ENCODE assay signal across 10 cellular contexts in the genomic region with DNA sequence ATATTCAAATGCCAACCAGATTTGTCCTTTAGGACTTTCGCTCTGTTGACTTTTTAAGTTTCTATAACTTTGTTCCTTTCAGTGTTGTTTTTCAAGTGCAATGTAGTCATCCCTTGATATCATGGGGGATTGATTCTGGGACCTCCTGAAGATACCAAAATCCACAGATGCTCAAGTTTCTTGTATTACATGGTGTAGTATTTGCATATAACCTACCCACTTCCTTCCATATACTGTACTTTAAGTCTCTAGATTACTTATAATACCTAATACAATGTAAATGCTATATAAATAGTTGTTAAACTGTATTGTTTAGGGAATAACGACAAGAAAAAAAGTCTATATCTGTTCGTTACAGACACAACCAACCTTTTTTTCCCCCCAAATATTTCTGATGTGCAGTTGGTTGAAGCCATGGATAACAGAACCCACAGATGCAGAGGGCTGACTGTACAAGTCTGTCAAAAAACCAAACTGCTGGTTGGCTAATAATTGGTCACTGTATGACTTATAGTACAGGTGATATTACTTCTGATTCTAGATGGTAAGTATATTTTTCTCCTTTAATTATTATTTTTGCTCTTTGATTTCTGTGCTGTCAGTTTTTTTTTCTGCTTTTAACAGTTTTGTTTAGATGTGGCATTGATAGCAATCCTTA. TPM values are rescaled to one million over a fixed set of nuclear protein-coding genes. Genes with fewer than 3 reads are reported as not detected.
DNase-seq lines count a peak whose midpoint lies in the region; ATAC-seq and TF ChIP-seq lines count a peak whose summit lies in the region.
"Had no signal": no experiment of that assay in that cellular context is flagged by ENCODE, and none has a peak within 500 bp of the region (broad histone marks: within the 10 kb centered on the region; RNA-seq: fewer than 3 reads in every experiment).

No MANE protein-coding gene starts in this region.

- no peak overlapping the region for H2AK5ac ChIP-seq in mesendoderm (ENCODE audit: low read length)

- DNase-seq in mesendoderm (no peak), NCI-H1417 treated with DMSO at 0.1 percent for 48 hours (lab: John Stamatoyannopoulos, UW) (no peak), osteocyte (ENCODE audit: extremely low spot score, unreplicated experiment) (no peak), anterior cingulate cortex (lab: John Stamatoyannopoulos, UW) (no peak)
- no peak for DNase-seq in activated T-cell treated with anti-CD3 and anti-CD28 coated beads, Interleukin-2, amount 50 U/mL, for 48 hours
- DNase-seq: activated naive CD4-positive, alpha-beta T cell treated with anti-CD3 and anti-CD28 coated beads for 36 hours had no signal

- no peaks in the 10 kb centered on the region for H3K9me3 Mint-ChIP-seq in osteocyte (ENCODE audit: unreplicated experiment)
- H3K9me3 Mint-ChIP-seq: T-helper 1 cell treated with Interleukin-12 subunit alpha and Interleukin-12 subunit beta and Interleukin-4 antibody, amounts not matched to agents 30 μg/mL and 1 μg/mL, for 36 hours had no signal

- WGBS in mesendoderm (ENCODE audit: extremely low coverage, insufficient coverage, low lambda C conversion rate), result no CpG with 5 or more reads among the region's 3 CpGs

- no peak overlapping the region for H3K23ac ChIP-seq in mesendoderm (ENCODE audit: low read length)

- H3K79me1 ChIP-seq in mesendoderm (ENCODE audit: low read length), result peaks cover 1% of the 10 kb centered on the region

- peaks cover 7% of the 10 kb centered on the region for H3K4me1 Mint-ChIP-seq in osteocyte (ENCODE audit: unreplicated experiment)

- H3K4ac ChIP-seq in mesendoderm (ENCODE audit: low read depth, low read length), result no peak overlapping the region

- no peak overlapping the region for H3K4me2 ChIP-seq in mesendoderm (ENCODE audit: low read length)

- no peaks in the 10 kb centered on the region for H3K36me3 Mint-ChIP-seq in osteocyte (ENCODE audit: unreplicated experiment)

- H2BK15ac ChIP-seq in mesendoderm (replicated peaks; ENCODE audit: low read depth), result no peak overlapping the region

- H3K4me3 ChIP-seq in mesendoderm (ENCODE audit: low read length), result no peak overlapping the region

- H2BK120ac ChIP-seq in mesendoderm (ENCODE audit: low read depth, low read length), result no peak overlapping the region

- H3K27ac Mint-ChIP-seq in osteocyte (ENCODE audit: unreplicated experiment), result no peak overlapping the region
- H3K27ac Mint-ChIP-seq: activated naive CD4-positive, alpha-beta T cell treated with anti-CD3 and anti-CD28 coated beads for 36 hours; T-helper 1 cell treated with Interleukin-12 subunit alpha and Interleukin-12 subunit beta and Interleukin-4 antibody, amounts not matched to agents 30 μg/mL and 1 μg/mL, for 36 hours had no signal

- H4K8ac ChIP-seq in mesendoderm (ENCODE audit: low read depth, low read length), result peak overlapping the region; percentile 76

- no peak overlapping the region for H3K9ac ChIP-seq in mesendoderm (ENCODE audit: low read length)

- H3K27me3 ChIP-seq in mesendoderm (ENCODE audit: insufficient read depth, low read length, poor library complexity), result no peaks in the 10 kb centered on the region

- H2BK5ac ChIP-seq in mesendoderm (ENCODE audit: low read length), result no peak overlapping the region

- H3K36me3 ChIP-seq in mesendoderm (ENCODE audit: control insufficient read depth, insufficient read depth, low read length), result no peaks in the 10 kb centered on the region

- no peak overlapping the region for H4K5ac ChIP-seq in mesendoderm (ENCODE audit: low read length)

- no peak overlapping the region for H3K18ac ChIP-seq in mesendoderm (ENCODE audit: low read length)

- H3K27me3 Mint-ChIP-seq in osteocyte (ENCODE audit: unreplicated experiment), result no peaks in the 10 kb centered on the region

- ATAC-seq in GM18858 (IDR thresholded peaks at IDR 0.05; ENCODE audit: unreplicated experiment), result peak; percentile 38
- ATAC-seq in GM21576 (IDR thresholded peaks at IDR 0.05; ENCODE audit: unreplicated experiment), result peak; percentile 58
- ATAC-seq in HG03469 (IDR thresholded peaks at IDR 0.05; ENCODE audit: unreplicated experiment), result peak; percentile 42

- H3K27ac ChIP-seq in mesendoderm (ENCODE audit: low read depth, low read length), result no peak overlapping the region

- no peak for TF ChIP-seq CTCF in osteocyte (IDR thresholded peaks at IDR 0.05)

- no peak overlapping the region for H3K4me3 Mint-ChIP-seq in osteocyte (ENCODE audit: unreplicated experiment)
- H3K4me3 Mint-ChIP-seq: activated naive CD4-positive, alpha-beta T cell treated with anti-CD3 and anti-CD28 coated beads for 36 hours; T-helper 1 cell treated with Interleukin-12 subunit alpha and Interleukin-12 subunit beta and Interleukin-4 antibody, amounts not matched to agents 30 μg/mL and 1 μg/mL, for 36 hours had no signal

- H3K79me2 ChIP-seq in mesendoderm (ENCODE audit: control insufficient read depth, insufficient read depth, low read length), result peaks cover 18% of the 10 kb centered on the region

- no peak overlapping the region for H3K56ac ChIP-seq in mesendoderm (ENCODE audit: low read length)

- H3K4me1 ChIP-seq in mesendoderm (ENCODE audit: control insufficient read depth, low read depth, low read length), result no peaks in the 10 kb centered on the region

RNA-seq across cellular contexts. Expression of gene FOXN2, which starts 13.8 kb away (rescaled TPM):
- polyA plus RNA-seq in mesendoderm (2013, experiment 1 of 2), result 8.6 TPM
- 8.7 TPM for polyA plus RNA-seq in mesendoderm (2013, experiment 2 of 2)
- 9.9 and 11.0 TPM in 2 replicates for total RNA-seq in osteocyte
